ENCODE assay signal across 8 cellular contexts in the genomic region with DNA sequence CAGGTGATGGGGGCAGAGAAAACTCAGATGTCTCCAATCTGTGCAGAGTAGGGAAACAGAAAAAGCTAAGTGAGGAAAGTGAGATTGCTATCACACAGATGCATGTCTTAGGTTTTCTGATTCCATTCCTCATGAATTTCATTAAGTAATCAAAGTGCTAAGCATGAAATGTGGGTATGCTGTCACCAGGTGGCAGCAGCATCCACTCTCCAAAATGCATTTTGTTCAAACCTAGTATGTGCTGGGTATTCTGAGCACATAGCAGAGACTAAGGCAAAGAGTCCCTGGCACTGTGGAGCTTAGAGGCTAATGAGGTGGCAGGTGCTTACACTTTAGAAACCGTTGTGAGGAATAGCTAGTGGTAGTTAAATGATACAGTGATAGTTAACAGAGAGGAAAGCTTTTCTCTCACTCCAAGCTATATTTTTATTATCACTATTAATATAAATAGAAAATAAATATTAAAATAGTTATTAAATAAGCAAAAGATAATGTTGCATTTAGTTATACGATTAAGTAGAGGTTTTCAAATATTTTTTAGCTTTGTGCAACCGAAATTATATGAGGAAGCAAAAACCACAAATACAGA.
DNase-seq lines count a peak whose midpoint lies in the region; ATAC-seq, FAIRE-seq and TF ChIP-seq lines count a peak whose summit lies in the region.

No MANE protein-coding gene starts in this region.

- H3K27ac ChIP-seq in keratinocyte (ENCODE audit: control insufficient read depth, insufficient read depth, low read length), result no peak overlapping the region

- no peaks in the 10 kb centered on the region for H3K27me3 Mint-ChIP-seq in activated T-helper 2 cell treated with anti-CD3 and anti-CD28 coated beads, Interferon-gamma antibody, Interleukin-2, Interleukin-4, amounts not matched to agents 10 μg/mL and 5 μg/mL and 100 μg/mL, durations not matched to agents 14 hours and 24 hours and 36 hours (ENCODE audit: low read depth)

- no peaks in the 10 kb centered on the region for H3K9me3 ChIP-seq in keratinocyte (ENCODE audit: control insufficient read depth, low read depth, low read length)

- DNase-seq in Ammon's horn (ENCODE audit: low spot score) (peak; percentile 14), NCI-H2107 treated with DMSO at 0.1 percent for 48 hours (lab: John Stamatoyannopoulos, UW; ENCODE audit: unreplicated experiment) (peak; percentile 63), keratinocyte (ENCODE audit: low read depth, low spot score) (no peak)
- DNase-seq in activated T-helper 2 cell treated with anti-CD3 and anti-CD28 coated beads, Interferon-gamma antibody, Interleukin-2, Interleukin-4, amounts not matched to agents 10 μg/mL and 5 μg/mL and 100 μg/mL, durations not matched to agents 14 hours and 24 hours and 36 hours (ENCODE audit: low spot score), result peak; percentile 12
- peak; percentile 60 for DNase-seq in stimulated activated CD8-positive, alpha-beta memory T cell treated with anti-CD3 and anti-CD28 coated beads, Interleukin-4, amount 100 ng/mL, for 48 hours
- DNase-seq in effector CD4-positive, alpha-beta T cell, result no peak

- peaks cover under 1% of the 10 kb centered on the region for H3K4me1 ChIP-seq in keratinocyte (ENCODE audit: control insufficient read depth, extremely low read depth, insufficient read depth, low read length)

- no peaks in the 10 kb centered on the region for H3K36me3 Mint-ChIP-seq in activated T-helper 2 cell treated with anti-CD3 and anti-CD28 coated beads, Interferon-gamma antibody, Interleukin-2, Interleukin-4, amounts not matched to agents 10 μg/mL and 5 μg/mL and 100 μg/mL, durations not matched to agents 14 hours and 24 hours and 36 hours (ENCODE audit: low read depth)

- no peaks in the 10 kb centered on the region for H4K20me1 ChIP-seq in keratinocyte (ENCODE audit: control insufficient read depth, extremely low read depth, insufficient read depth, low read length)

- no peaks in the 10 kb centered on the region for H3K79me2 ChIP-seq in keratinocyte (ENCODE audit: control insufficient read depth, insufficient read depth, low read length)

- dilution Hi-C loops in keratinocyte (cut with MboI; ENCODE audit: extremely low pct_ligation_motif_present, low sequenced_read_pairs), result no loop called here

- H3K27me3 ChIP-seq in keratinocyte (ENCODE audit: control insufficient read depth, extremely low read depth, insufficient read depth, low read length), result peaks cover 3% of the 10 kb centered on the region

- peaks cover 3% of the 10 kb centered on the region for H3K4me1 Mint-ChIP-seq in activated T-helper 2 cell treated with anti-CD3 and anti-CD28 coated beads, Interferon-gamma antibody, Interleukin-2, Interleukin-4, amounts not matched to agents 10 μg/mL and 5 μg/mL and 100 μg/mL, durations not matched to agents 14 hours and 24 hours and 36 hours (ENCODE audit: low read depth)

- H3K36me3 ChIP-seq in keratinocyte (ENCODE audit: control insufficient read depth in 2 of 2, extremely low read depth in 1 of 2, insufficient read depth in 2 of 2, low read length in 2 of 2), result no peaks in the 10 kb centered on the region

- FAIRE-seq in keratinocyte (lab: Jason Lieb, UNC), result peak; percentile 58

- peak overlapping the region; percentile 46 for H3K4me2 ChIP-seq in keratinocyte (ENCODE audit: control insufficient read depth, extremely low read depth, insufficient read depth, low read depth, low read length)

- no peaks in the 10 kb centered on the region for H3K9me1 ChIP-seq in keratinocyte (ENCODE audit: control insufficient read depth, extremely low read depth, insufficient read depth, low read length)

- peak; percentile 59 to 75 (median 74) for TF ChIP-seq CTCF in keratinocyte (optimal IDR thresholded peaks at IDR 0.05 in 1 of 3, IDR thresholded peaks at IDR 0.05 in 1 of 3, conservative IDR thresholded peaks at IDR 0.05 in 1 of 3; ENCODE audit: extremely low read depth in 1 of 3, insufficient read depth in 2 of 3, low read length in 3 of 3)

- H3K9me3 Mint-ChIP-seq in activated T-helper 2 cell treated with anti-CD3 and anti-CD28 coated beads, Interferon-gamma antibody, Interleukin-2, Interleukin-4, amounts not matched to agents 10 μg/mL and 5 μg/mL and 100 μg/mL, durations not matched to agents 14 hours and 24 hours and 36 hours, result no peaks in the 10 kb centered on the region

- no peak overlapping the region for H3K4me3 Mint-ChIP-seq in activated T-helper 2 cell treated with anti-CD3 and anti-CD28 coated beads, Interferon-gamma antibody, Interleukin-2, Interleukin-4, amounts not matched to agents 10 μg/mL and 5 μg/mL and 100 μg/mL, durations not matched to agents 14 hours and 24 hours and 36 hours (ENCODE audit: low read depth)

- peak overlapping the region in 1 of 3 experiments; percentile 68 for H3K4me3 ChIP-seq in keratinocyte (ENCODE audit: control insufficient read depth in 2 of 3, extremely low read depth in 1 of 3, insufficient read depth in 2 of 3, low read depth in 1 of 3, low read length in 3 of 3)

- no peak overlapping the region for H3K27ac Mint-ChIP-seq in activated T-helper 2 cell treated with anti-CD3 and anti-CD28 coated beads, Interferon-gamma antibody, Interleukin-2, Interleukin-4, amounts not matched to agents 10 μg/mL and 5 μg/mL and 100 μg/mL, durations not matched to agents 14 hours and 24 hours and 36 hours

- intact Hi-C loops in activated T-helper 2 cell treated with anti-CD3 and anti-CD28 coated beads, Interferon-gamma antibody, Interleukin-2, Interleukin-4, amounts not matched to agents 10 μg/mL and 5 μg/mL and 100 μg/mL, durations not matched to agents 14 hours and 24 hours and 36 hours (cut with micrococcal nuclease), result no loop called here

- no peak overlapping the region for H2AFZ ChIP-seq in keratinocyte (ENCODE audit: control insufficient read depth, low read length)

- ATAC-seq in GM18868 (IDR thresholded peaks at IDR 0.05; ENCODE audit: unreplicated experiment), result peak; percentile 71
- no peak for ATAC-seq in GM21515 (IDR thresholded peaks at IDR 0.05; ENCODE audit: unreplicated experiment)

- no peak overlapping the region for H3K9ac ChIP-seq in keratinocyte (ENCODE audit: control insufficient read depth, extremely low read depth, insufficient read depth, low read length)

Comparison
In these comparisons a context has a peak if more than half of its experiments do, and no peak if none do; other contexts are left out.
1. DNase-seq: peak in Ammon's horn (single experiment), NCI-H2107 treated with DMSO at 0.1 percent for 48 hours (single experiment), activated T-helper 2 cell treated with anti-CD3 and anti-CD28 coated beads, Interferon-gamma antibody, Interleukin-2, Interleukin-4, amounts not matched to agents 10 μg/mL and 5 μg/mL and 100 μg/mL, durations not matched to agents 14 hours and 24 hours and 36 hours (single experiment) and stimulated activated CD8-positive, alpha-beta memory T cell treated with anti-CD3 and anti-CD28 coated beads, Interleukin-4, amount 100 ng/mL, for 48 hours (single experiment); none in keratinocyte (single experiment) and effector CD4-positive, alpha-beta T cell (single experiment).